1 cellular context compared by ENCODE assay signal in the genomic region with DNA sequence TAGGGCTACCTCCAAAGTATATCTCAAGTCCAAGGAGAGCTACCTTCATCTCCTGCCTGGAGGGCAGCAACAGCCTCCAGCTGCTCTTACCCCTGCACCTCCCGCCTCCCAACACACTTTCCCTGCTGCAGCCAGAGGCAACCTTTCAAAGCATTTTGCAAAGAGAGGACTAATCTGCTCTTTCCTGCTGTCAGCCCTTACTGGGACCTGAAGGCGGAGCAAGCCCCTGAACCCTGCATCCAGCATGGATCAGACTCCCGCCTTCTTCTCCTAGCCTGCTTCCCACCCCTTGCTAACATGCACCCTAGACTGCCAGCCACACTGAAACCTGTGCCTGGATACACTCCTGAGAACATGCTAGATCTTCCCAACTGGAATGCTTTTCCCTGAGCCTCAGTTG.
TF ChIP-seq lines count a peak whose summit lies in the region.

No MANE protein-coding gene starts in this region.

TF ChIP-seq in H1, 55 proteins besides CTCF, POLR2A, EP300 and RAD21:
- TF ChIP-seq BACH1 (IDR thresholded peaks at IDR 0.05; ENCODE audit: low read length) = no peak
- TF ChIP-seq, protein P1, sequence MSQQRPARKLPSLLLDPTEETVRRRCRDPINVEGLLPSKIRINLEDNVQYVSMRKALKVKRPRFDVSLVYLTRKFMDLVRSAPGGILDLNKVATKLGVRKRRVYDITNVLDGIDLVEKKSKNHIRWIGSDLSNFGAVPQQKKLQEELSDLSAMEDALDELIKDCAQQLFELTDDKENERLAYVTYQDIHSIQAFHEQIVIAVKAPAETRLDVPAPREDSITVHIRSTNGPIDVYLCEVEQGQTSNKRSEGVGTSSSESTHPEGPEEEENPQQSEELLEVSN (IDR thresholded peaks at IDR 0.05) = 0 out of 2 replicates have a peak, but pooled peaks have one; percentile 30
TF ChIP-seq in H1: peak in this region for 1.
